ENCODE assay signal across 8 cellular contexts in genomic region chr19:46579286-46579944, GRCh38. TPM values are rescaled to one million over a fixed set of nuclear protein-coding genes. Genes with fewer than 3 reads are reported as not detected.
DNase-seq lines count a peak whose midpoint lies in the region; ATAC-seq, FAIRE-seq and TF ChIP-seq lines count a peak whose summit lies in the region.

No MANE protein-coding gene starts in this region.

- no peaks in the 10 kb centered on the region for H3K9me3 ChIP-seq in spleen

- H3K27ac ChIP-seq in caudate nucleus (ENCODE audit: low read depth, low read length) (peak overlapping the region; percentile 63), spleen (no peak overlapping the region)

- intact Hi-C loops in spleen (cut with DNase I; ENCODE audit: low total_unique reads) (no loop called here), Right ventricle myocardium superior (cut with DNase I) (no loop called here)

- peak; percentile 48 for FAIRE-seq in D721Med (lab: Jason Lieb, UNC)

- DNase-seq in D721Med (ENCODE audit: insufficient read length, low spot score) (peak; percentile 66), NB4 (ENCODE audit: low read depth) (no peak), caudate nucleus (lab: John Stamatoyannopoulos, UW) (peak in 21 of 61 donors; percentile 0 to 66 (median 14)), pons (ENCODE audit: low spot score) (peak; percentile 62), spleen (no peak), Right ventricle myocardium superior (no peak), NCI-H510A treated with DMSO at 0.1 percent for 48 hours (lab: John Stamatoyannopoulos, UW) (no peak), HuH-7.5 (ENCODE audit: low spot score) (no peak)

- H3K4me3 ChIP-seq in NB4 (ENCODE audit: low read depth, low read length) (no peak overlapping the region), spleen (no peak overlapping the region)

- peaks cover 0 to 9% (median 2%) of the 10 kb centered on the region in 6 donors for H3K4me1 ChIP-seq in spleen

- WGBS in spleen, 5 donors = 41 to 73% (median 65%) methylated on average over 10 of the region's 10 CpGs

- H3K36me3 ChIP-seq in spleen = no peaks in the 10 kb centered on the region

- TF ChIP-seq CTCF in D721Med (IDR thresholded peaks at IDR 0.05; ENCODE audit: insufficient read depth, missing control alignments) = peak; percentile 52
- peak; percentile 4 for TF ChIP-seq CTCF in NB4 (IDR thresholded peaks at IDR 0.05; ENCODE audit: low read depth, low read length)
- peak in 4 of 11 experiments; percentile 7 to 42 (median 24) for TF ChIP-seq CTCF in spleen (IDR thresholded peaks at IDR 0.05 in 8 of 11, conservative IDR thresholded peaks at IDR 0.05 in 3 of 11)

- H3K27me3 ChIP-seq in spleen (replicated peaks in 1 of 7) = no peaks in the 10 kb centered on the region

- TF ChIP-seq POLR2A in NB4 (IDR thresholded peaks at IDR 0.05; ENCODE audit: extremely low read depth, insufficient read length) (no peak), spleen (IDR thresholded peaks at IDR 0.05) (no peak)

- no peak for ATAC-seq in Right ventricle myocardium superior (ENCODE audit: poor library complexity)

RNA-seq across cellular contexts. Expression of gene CALM3, which starts 21.7 kb away (rescaled TPM):
- 100 to 1,000 TPM; 121 to 197 (median 143) TPM for total RNA-seq in spleen
- 100 to 1,000 TPM in 2 of 3 donors, 10 to 100 TPM in 1; 78.1 to 167 (median 111) TPM for polyA plus RNA-seq in spleen
- total RNA-seq in Right ventricle myocardium superior = 326 TPM

RNA-seq across cellular contexts. Expression of gene PTGIR, which starts 45.5 kb away (rescaled TPM):
- total RNA-seq in spleen (10 to 100 TPM in 3 of 7 donors, 1 to 10 TPM in 4; 5.4 to 18.6 (median 8.6) TPM), Right ventricle myocardium superior (2.6 TPM)
- 1 to 10 TPM; 5.7 to 9.1 (median 5.9) TPM for polyA plus RNA-seq in spleen

RNA-seq across cellular contexts. Expression of gene GNG8, which starts 56.6 kb away (rescaled TPM):
- not detected for total RNA-seq in spleen
- polyA plus RNA-seq in spleen = not detected
- total RNA-seq in Right ventricle myocardium superior = not detected

Comparison
In these comparisons a context has a peak if more than half of its experiments do, and no peak if none do; other contexts are left out.
1. DNase-seq: peak in D721Med (single experiment) and pons (single experiment); none in NB4 (single experiment), spleen (single experiment), Right ventricle myocardium superior (single experiment), NCI-H510A treated with DMSO at 0.1 percent for 48 hours (single experiment) and HuH-7.5 (single experiment).